In the genomic region with DNA sequence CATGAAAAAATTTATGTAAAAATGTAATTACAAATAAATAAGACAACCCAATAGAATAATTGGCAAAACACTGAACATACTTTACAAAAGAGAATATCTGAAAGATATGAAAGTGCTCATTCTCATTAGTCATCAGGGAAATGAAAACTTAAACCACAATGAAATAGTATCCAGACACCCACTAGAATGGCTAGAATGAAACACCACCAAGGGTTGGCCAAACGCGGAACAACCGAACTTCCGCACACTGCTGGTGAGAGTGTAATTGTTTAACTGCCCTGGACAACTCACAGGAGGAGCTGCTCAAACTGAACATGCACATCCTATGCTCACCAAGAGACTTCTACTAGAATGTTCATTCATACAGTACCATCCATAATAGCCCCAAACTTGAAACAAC, we compare ENCODE assay signal across 12 cellular contexts. TPM values are rescaled to one million over a fixed set of nuclear protein-coding genes. Genes with fewer than 3 reads are reported as not detected.
DNase-seq lines count a peak whose midpoint lies in the region; ATAC-seq and TF ChIP-seq lines count a peak whose summit lies in the region.
"Had no signal": no experiment of that assay in that cellular context is flagged by ENCODE, and none has a peak within 500 bp of the region (broad histone marks: within the 10 kb centered on the region; RNA-seq: fewer than 3 reads in every experiment).

No MANE protein-coding gene starts in this region.

- intact Hi-C loops in Right ventricle myocardium inferior (cut with DNase I) (no loop called here), left ventricle myocardium superior (cut with micrococcal nuclease) (no loop called here)
- intact Hi-C loops in activated T-helper 2 cell treated with anti-CD3 and anti-CD28 coated beads, Interferon-gamma antibody, Interleukin-2, Interleukin-4, amounts not matched to agents 10 μg/mL and 5 μg/mL and 100 μg/mL, durations not matched to agents 14 hours and 24 hours and 36 hours (cut with micrococcal nuclease) = loop anchor here (2.0 kb wide), 1 partner anchor 38 kb away; no protein-coding TSS in a partner anchor

- H3K36me3 Mint-ChIP-seq in activated T-helper 2 cell treated with anti-CD3 and anti-CD28 coated beads, Interferon-gamma antibody, Interleukin-2, Interleukin-4, amounts not matched to agents 10 μg/mL and 5 μg/mL and 100 μg/mL, durations not matched to agents 14 hours and 24 hours and 36 hours (ENCODE audit: low read depth) = no peaks in the 10 kb centered on the region
- H3K36me3 Mint-ChIP-seq in stimulated activated naive B cell treated with anti-CD40 and anti-IgM and Interleukin-4, amounts not matched to agents 10 μg/mL and 1 μg/mL and 100 μg/mL, for 72 hours = no peaks in the 10 kb centered on the region
- H3K36me3 Mint-ChIP-seq: IgD-negative memory B cell, naive B cell had no signal

- H3K4me1 Mint-ChIP-seq in activated T-helper 2 cell treated with anti-CD3 and anti-CD28 coated beads, Interferon-gamma antibody, Interleukin-2, Interleukin-4, amounts not matched to agents 10 μg/mL and 5 μg/mL and 100 μg/mL, durations not matched to agents 14 hours and 24 hours and 36 hours (ENCODE audit: low read depth) = peaks cover 9% of the 10 kb centered on the region
- peaks cover under 1 to 6% of the 10 kb centered on the region in 2 donors for H3K4me1 Mint-ChIP-seq in stimulated activated naive B cell treated with anti-CD40 and anti-IgM and Interleukin-4, amounts not matched to agents 10 μg/mL and 1 μg/mL and 100 μg/mL, for 72 hours
- H3K4me1 Mint-ChIP-seq: GM23338 had no signal

- H2AFZ ChIP-seq in Loucy (ENCODE audit: low read length) = no peak overlapping the region
- H2AFZ ChIP-seq: GM23338 had no signal

- peak; percentile 45 for ATAC-seq in Right ventricle myocardium inferior
- ATAC-seq in left ventricle myocardium superior = no peak
- ATAC-seq in stimulated activated naive B cell treated with anti-CD40 and anti-IgM and Interleukin-4, amounts not matched to agents 10 μg/mL and 1 μg/mL and 100 μg/mL, for 72 hours (replicated peaks) = peak; percentile 86 to 94
- ATAC-seq: GM23338 had no signal

- no peaks in the 10 kb centered on the region for H4K20me1 ChIP-seq in Loucy (ENCODE audit: insufficient read depth, low read length, poor library complexity, severe bottlenecking)

- TF ChIP-seq CTCF in Loucy (conservative IDR thresholded peaks at IDR 0.05; ENCODE audit: low read length) = no peak

- no peaks in the 10 kb centered on the region for H3K9me3 Mint-ChIP-seq in activated T-helper 2 cell treated with anti-CD3 and anti-CD28 coated beads, Interferon-gamma antibody, Interleukin-2, Interleukin-4, amounts not matched to agents 10 μg/mL and 5 μg/mL and 100 μg/mL, durations not matched to agents 14 hours and 24 hours and 36 hours
- no peaks in the 10 kb centered on the region for H3K9me3 Mint-ChIP-seq in stimulated activated naive B cell treated with anti-CD40 and anti-IgM and Interleukin-4, amounts not matched to agents 10 μg/mL and 1 μg/mL and 100 μg/mL, for 72 hours
- H3K9me3 Mint-ChIP-seq: GM23338, naive B cell had no signal

- peak overlapping the region; percentile 16 for H3K4me3 ChIP-seq in Loucy (ENCODE audit: low read length, poor library complexity, severe bottlenecking)
- H3K4me3 ChIP-seq: GM23338 had no signal

- no peak overlapping the region for H3K9ac ChIP-seq in Loucy (ENCODE audit: low read depth, low read length, poor library complexity, severe bottlenecking)

- peak overlapping the region; percentile 42 for H3K4me2 ChIP-seq in Loucy (ENCODE audit: low read depth, low read length, poor library complexity, severe bottlenecking)
- H3K4me2 ChIP-seq: GM23338 had no signal

- H3K9me3 ChIP-seq in Loucy (ENCODE audit: insufficient read depth, low read depth, low read length) = no peaks in the 10 kb centered on the region

- peaks cover 8% of the 10 kb centered on the region; the same call in 1 of the 2 replicates for H3F3A ChIP-seq in Loucy (ENCODE audit: low read depth)

- H3K27me3 Mint-ChIP-seq in activated T-helper 2 cell treated with anti-CD3 and anti-CD28 coated beads, Interferon-gamma antibody, Interleukin-2, Interleukin-4, amounts not matched to agents 10 μg/mL and 5 μg/mL and 100 μg/mL, durations not matched to agents 14 hours and 24 hours and 36 hours (ENCODE audit: low read depth) = peaks cover 13% of the 10 kb centered on the region
- H3K27me3 Mint-ChIP-seq in stimulated activated naive B cell treated with anti-CD40 and anti-IgM and Interleukin-4, amounts not matched to agents 10 μg/mL and 1 μg/mL and 100 μg/mL, for 72 hours = peaks cover 5 to 10% of the 10 kb centered on the region in 2 donors

- peaks cover 10% of the 10 kb centered on the region for H3K4me1 ChIP-seq in Loucy (ENCODE audit: insufficient read depth, low read length, poor library complexity, severe bottlenecking)

- H3K4me3 Mint-ChIP-seq in activated T-helper 2 cell treated with anti-CD3 and anti-CD28 coated beads, Interferon-gamma antibody, Interleukin-2, Interleukin-4, amounts not matched to agents 10 μg/mL and 5 μg/mL and 100 μg/mL, durations not matched to agents 14 hours and 24 hours and 36 hours (ENCODE audit: low read depth) = no peak overlapping the region
- no peak overlapping the region for H3K4me3 Mint-ChIP-seq in stimulated activated naive B cell treated with anti-CD40 and anti-IgM and Interleukin-4, amounts not matched to agents 10 μg/mL and 1 μg/mL and 100 μg/mL, for 72 hours
- H3K4me3 Mint-ChIP-seq: GM23338 had no signal

- H3K27me3 ChIP-seq in Loucy (ENCODE audit: insufficient read depth, low read length, poor library complexity, severe bottlenecking) = no peaks in the 10 kb centered on the region

- no peaks in the 10 kb centered on the region for H3K36me3 ChIP-seq in Loucy (ENCODE audit: insufficient read depth, low read length)

- H3K79me2 ChIP-seq in Loucy (ENCODE audit: insufficient read depth, low read length) = no peaks in the 10 kb centered on the region

- H3K9me2 ChIP-seq in Loucy (replicated peaks; ENCODE audit: low read depth, low read length) = no peaks in the 10 kb centered on the region

- DNase-seq in Right ventricle myocardium inferior (ENCODE audit: missing footprints) (no peak), left ventricle myocardium superior (no peak), H4 (ENCODE audit: low spot score) (no peak), mesenteric fat pad (ENCODE audit: low spot score) (no peak), kidney glomerular epithelial cell (lab: John Stamatoyannopoulos, UW) (no peak)
- DNase-seq in activated T-helper 2 cell treated with anti-CD3 and anti-CD28 coated beads, Interferon-gamma antibody, Interleukin-2, Interleukin-4, amounts not matched to agents 10 μg/mL and 5 μg/mL and 100 μg/mL, durations not matched to agents 14 hours and 24 hours and 36 hours (ENCODE audit: low spot score) = no peak
- no peak for DNase-seq in stimulated activated naive B cell treated with anti-CD40 and anti-IgM and Interleukin-4, amounts not matched to agents 10 μg/mL and 1 μg/mL and 100 μg/mL, for 72 hours
- DNase-seq: naive B cell, NCI-H82 had no signal

- H3K27ac Mint-ChIP-seq in activated T-helper 2 cell treated with anti-CD3 and anti-CD28 coated beads, Interferon-gamma antibody, Interleukin-2, Interleukin-4, amounts not matched to agents 10 μg/mL and 5 μg/mL and 100 μg/mL, durations not matched to agents 14 hours and 24 hours and 36 hours = peak overlapping the region; percentile 30
- no peak overlapping the region for H3K27ac Mint-ChIP-seq in stimulated activated naive B cell treated with anti-CD40 and anti-IgM and Interleukin-4, amounts not matched to agents 10 μg/mL and 1 μg/mL and 100 μg/mL, for 72 hours
- H3K27ac Mint-ChIP-seq: GM23338, IgD-negative memory B cell had no signal

RNA-seq across cellular contexts. Expression of a gene that starts 5.8 kb away (rescaled TPM):
- total RNA-seq in Right ventricle myocardium inferior (41.4 TPM), left ventricle myocardium superior (37.1 TPM), mesenteric fat pad (45.6 TPM)
- 29.1 and 30.0 TPM in 2 replicates for total RNA-seq in activated T-helper 2 cell treated with anti-CD3 and anti-CD28 coated beads, Interferon-gamma antibody, Interleukin-2, Interleukin-4, amounts not matched to agents 10 μg/mL and 5 μg/mL and 100 μg/mL, durations not matched to agents 14 hours and 24 hours and 36 hours
- 55.0 and 77.6 TPM in 2 replicates for total RNA-seq in H4 (2014; rRNA removed; shearing (Covaris generic))

RNA-seq across cellular contexts. Expression of a gene that starts 10.4 kb away (rescaled TPM):
- 7.4 TPM for total RNA-seq in Right ventricle myocardium inferior
- total RNA-seq in left ventricle myocardium superior = 9.5 TPM
- total RNA-seq in activated T-helper 2 cell treated with anti-CD3 and anti-CD28 coated beads, Interferon-gamma antibody, Interleukin-2, Interleukin-4, amounts not matched to agents 10 μg/mL and 5 μg/mL and 100 μg/mL, durations not matched to agents 14 hours and 24 hours and 36 hours = 12.8 and 13.6 TPM in 2 replicates
- 2.5 and 2.9 TPM in 2 replicates for total RNA-seq in H4 (2014; rRNA removed; shearing (Covaris generic))
- 12.7 TPM for total RNA-seq in mesenteric fat pad
